13 cellular contexts compared by ENCODE assay signal in genomic region chr12:40168001-40168400, GRCh38. TPM values are rescaled to one million over a fixed set of nuclear protein-coding genes. Genes with fewer than 3 reads are reported as not detected.
DNase-seq lines count a peak whose midpoint lies in the region; ATAC-seq and TF ChIP-seq lines count a peak whose summit lies in the region.
"Had no signal": no experiment of that assay in that cellular context is flagged by ENCODE, and none has a peak within 500 bp of the region (broad histone marks: within the 10 kb centered on the region; RNA-seq: fewer than 3 reads in every experiment).

No MANE protein-coding gene starts in this region.

- intact Hi-C loops in esophagus muscularis mucosa (cut with DNase I) = no loop called here

- H3K9me3 ChIP-seq in esophagus muscularis mucosa (no peaks in the 10 kb centered on the region), hepatocyte (ENCODE audit: low read depth) (peaks cover 2% of the 10 kb centered on the region)

- TF ChIP-seq POLR2A in esophagus muscularis mucosa (IDR thresholded peaks at IDR 0.05; ENCODE audit: low read depth) = no peak

- 77% methylated on average over 3 of the region's 3 CpGs for whole genome bisulfite sequencing in esophagus muscularis mucosa
- WGBS in hepatocyte (ENCODE audit: low lambda C conversion rate, missing lambda C conversion rate) = 84% methylated on average over 3 of the region's 3 CpGs

- TF ChIP-seq CTCF in esophagus muscularis mucosa (IDR thresholded peaks at IDR 0.05) (no peak), hepatocyte (IDR thresholded peaks at IDR 0.05; ENCODE audit: poor library complexity) (no peak)

- peak overlapping the region in 5 of 8 donors; percentile 15 to 50 (median 30) for H3K4me3 Mint-ChIP-seq in naive B cell
- H3K4me3 Mint-ChIP-seq in T-cell = no peak overlapping the region

- H3K4me2 ChIP-seq in hepatocyte = no peak overlapping the region

- peak overlapping the region in 3 of 6 donors; percentile 16 to 56 (median 47) for H3K27ac Mint-ChIP-seq in naive B cell
- H3K27ac Mint-ChIP-seq in T-cell = no peak overlapping the region
- H3K27ac Mint-ChIP-seq: activated naive CD4-positive, alpha-beta T cell treated with anti-CD3 and anti-CD28 coated beads, Interleukin-2, amount 50 U/mL, for 72 hours had no signal

- ATAC-seq in GM18909 (IDR thresholded peaks at IDR 0.05; ENCODE audit: poor library complexity, unreplicated experiment) (peak; percentile 64), GM21717 (IDR thresholded peaks at IDR 0.05; ENCODE audit: unreplicated experiment) (peak; percentile 45), HG03175 (IDR thresholded peaks at IDR 0.05; ENCODE audit: unreplicated experiment) (peak; percentile 62), naive B cell (ENCODE audit: low read depth in 2 of 2) (no peak), T-cell (replicated peaks in 1 of 4) (no peak)

- H3K9me2 ChIP-seq in hepatocyte (replicated peaks; ENCODE audit: insufficient read depth) = no peaks in the 10 kb centered on the region

- no peaks in the 10 kb centered on the region for H3K27me3 ChIP-seq in esophagus muscularis mucosa
- H3K27me3 ChIP-seq in hepatocyte = no peaks in the 10 kb centered on the region

- H3K4me1 Mint-ChIP-seq in naive B cell = peaks cover 4 to 20% (median 17%) of the 10 kb centered on the region in 3 donors
- peaks cover 5 to 10% (median 7%) of the 10 kb centered on the region in 3 donors for H3K4me1 Mint-ChIP-seq in T-cell

- peaks cover 5 to 8% of the 10 kb centered on the region in 2 donors for H3K36me3 Mint-ChIP-seq in naive B cell
- no peaks in the 10 kb centered on the region for H3K36me3 Mint-ChIP-seq in T-cell
- H3K36me3 Mint-ChIP-seq: activated naive CD4-positive, alpha-beta T cell treated with anti-CD3 and anti-CD28 coated beads, Interleukin-2, amount 50 U/mL, for 72 hours had no signal

- no peaks in the 10 kb centered on the region for H4K20me1 ChIP-seq in hepatocyte (ENCODE audit: insufficient read depth, poor library complexity, severe bottlenecking)

- H3K36me3 ChIP-seq in esophagus muscularis mucosa = no peaks in the 10 kb centered on the region
- H3K36me3 ChIP-seq in hepatocyte (replicated peaks; ENCODE audit: insufficient read depth, low read depth) = no peaks in the 10 kb centered on the region

- TF ChIP-seq EP300 in esophagus muscularis mucosa (IDR thresholded peaks at IDR 0.05) = no peak

- no peak overlapping the region for H2AFZ ChIP-seq in hepatocyte

- H3K4me3 ChIP-seq in esophagus muscularis mucosa (no peak overlapping the region), hepatocyte (no peak overlapping the region)

- no peak for DNase-seq in naive B cell
- no peak for DNase-seq in esophagus muscularis mucosa (ENCODE audit: extremely low spot score)
- no peak for DNase-seq in T-cell
- DNase-seq in activated CD4-positive, CD25-positive, alpha-beta regulatory T cell (lab: John Stamatoyannopoulos, UW) = no peak
- no peak for DNase-seq in hepatocyte (ENCODE audit: low spot score)
- DNase-seq: activated CD4-positive, alpha-beta T cell treated with anti-CD3 and anti-CD28 coated beads for 48 hours; cortex of kidney; NCI-H510A treated with DMSO at 0.1 percent for 48 hours; stimulated activated CD4-positive, alpha-beta T cell treated with anti-CD3 and anti-CD28 coated beads, Interleukin-4, amount 100 ng/mL, for 24 hours had no signal

- no peaks in the 10 kb centered on the region for H3K27me3 Mint-ChIP-seq in naive B cell
- peaks cover 0 to 3% of the 10 kb centered on the region in 2 donors for H3K27me3 Mint-ChIP-seq in T-cell

- CTCF ChIA-PET in T-cell (lab: Charles Lee) = interaction anchor here in 1 of 2 donors (0.7 kb wide), 1 partner anchor 567 kb away, joined by 3 read pairs; no protein-coding TSS in a partner anchor

- H3K4me1 ChIP-seq in esophagus muscularis mucosa (no peaks in the 10 kb centered on the region), hepatocyte (ENCODE audit: insufficient read depth) (no peaks in the 10 kb centered on the region)

- peaks cover 0 to 22% (median 5%) of the 10 kb centered on the region in 7 donors for H3K9me3 Mint-ChIP-seq in naive B cell
- peaks cover 0 to 4% (median 4%) of the 10 kb centered on the region in 3 donors for H3K9me3 Mint-ChIP-seq in T-cell

- no peaks in the 10 kb centered on the region for H3K79me2 ChIP-seq in hepatocyte

- POLR2A ChIA-PET in T-cell (lab: Charles Lee) = no interaction called here

- no peak overlapping the region for H3K27ac ChIP-seq in esophagus muscularis mucosa (replicated peaks in 1 of 4)
- no peak overlapping the region for H3K27ac ChIP-seq in hepatocyte

RNA-seq across cellular contexts. Expression of gene LRRK2, which starts 56.8 kb away (rescaled TPM):
- polyA plus RNA-seq in naive B cell (ENCODE audit: low read depth in 6 of 6) (10 to 100 TPM in 4 of 6 donors, 1 to 10 TPM in 2; 5.4 to 12.8 (median 10.7) TPM), hepatocyte (0.13 and 0.76 TPM in 2 replicates)
- total RNA-seq in esophagus muscularis mucosa (10 to 100 TPM; 24.0 to 32.8 (median 29.2) TPM), T-cell (1 to 10 TPM in 4 of 5 donors, under 1 TPM in 1; 0.47 to 2.3 (median 1.8) TPM), hepatocyte (2.4 and 4.9 TPM in 2 replicates)
- total RNA-seq: activated naive CD4-positive, alpha-beta T cell treated with anti-CD3 and anti-CD28 coated beads, Interleukin-2, amount 50 U/mL, for 72 hours had no signal

Comparison
In these comparisons a context has a peak if more than half of its experiments do, and no peak if none do; other contexts are left out.
1. ATAC-seq: peak in GM18909 (single experiment), GM21717 (single experiment) and HG03175 (single experiment); none in naive B cell (0 of 2) and T-cell (0 of 4).
2. H3K4me3 Mint-ChIP-seq: peak in naive B cell (5 of 8); none in T-cell (0 of 3).